In the genomic region with DNA sequence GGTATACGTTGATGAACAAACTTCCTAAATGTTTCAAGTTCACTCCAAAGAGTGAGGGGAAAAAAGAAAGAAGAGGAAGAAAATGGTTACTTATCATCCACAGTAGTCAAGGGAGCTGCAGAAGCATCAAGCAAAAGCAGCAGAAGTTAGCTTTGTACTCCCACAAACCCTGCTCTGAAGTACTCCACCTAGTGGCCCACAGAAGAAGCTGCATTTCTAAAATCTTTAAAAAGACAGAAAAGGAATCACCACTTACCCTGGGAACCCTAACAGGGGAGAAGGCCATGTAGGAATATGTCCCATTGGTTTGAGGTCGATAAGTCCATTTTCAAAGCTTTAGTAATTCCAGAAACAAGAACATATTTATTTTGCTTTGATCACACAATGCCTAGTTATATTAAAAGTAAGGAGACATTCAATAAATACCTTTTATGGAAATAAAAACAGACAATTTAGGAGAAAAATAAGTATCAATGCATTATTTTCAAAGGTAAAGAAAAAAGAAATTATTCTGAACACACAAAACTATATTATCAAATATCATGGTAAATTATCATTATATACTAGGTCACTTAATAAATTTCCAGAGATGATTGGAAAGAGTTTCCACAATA, we compare ENCODE assay signal across 8 cellular contexts.
DNase-seq lines count a peak whose midpoint lies in the region; ATAC-seq, FAIRE-seq and TF ChIP-seq lines count a peak whose summit lies in the region.
"Not testable (repeated sequence)": the region's sequence is repeated elsewhere in the genome, so short reads cannot be mapped to it uniquely, and the experiment has no call there.

No MANE protein-coding gene starts in this region.

- H3K79me2 ChIP-seq in PC-9 (ENCODE audit: low read depth); HepG2 (ENCODE audit: insufficient read depth, low read length): not testable (repeated sequence)

- H3K4me3 ChIP-seq in AG04449 (ENCODE audit: low read depth, low read length); GM06990 (replicated peaks; ENCODE audit: low read depth, low read length); LNCaP clone FGC (ENCODE audit: low read depth, low read length); PC-9; ascending aorta; epithelial cell of proximal tubule (ENCODE audit: low read depth, low read length); HepG2 (replicated peaks in 1 of 3; ENCODE audit: insufficient read depth in 1 of 3, low read depth in 2 of 3, low read length in 3 of 3): not testable (repeated sequence)

- H3K27ac ChIP-seq in PC-9; ascending aorta; HepG2 (ENCODE audit: extremely low read length, insufficient read depth, low read length): not testable (repeated sequence)

- not testable (repeated sequence) for DNase-seq in AG04449 (ENCODE audit: low read depth, low spot score); GM06990 (ENCODE audit: extremely low read depth, insufficient read length); LNCaP clone FGC (ENCODE audit: low read depth); PC-9; ascending aorta (ENCODE audit: low spot score in 2 of 2); epithelial cell of proximal tubule (ENCODE audit: low read depth); HepG2 (ENCODE audit: low spot score)
- peak; percentile 8 for DNase-seq in stimulated activated CD4-positive, alpha-beta T cell treated with anti-CD3 and anti-CD28 coated beads, Interleukin-4, amount 100 ng/mL, for 24 hours

- TF ChIP-seq EP300 in HepG2 (IDR thresholded peaks at IDR 0.05; ENCODE audit: low read depth in 2 of 2, low read length in 2 of 2); HepG2 (CRISPR knock-in tag; IDR thresholded peaks at IDR 0.05; ENCODE audit: borderline replicate concordance): not testable (repeated sequence)

- not testable (repeated sequence) for H3K9me2 ChIP-seq in PC-9 (ENCODE audit: insufficient read depth)

- H3K9ac ChIP-seq in HepG2 (ENCODE audit: insufficient read depth, low read depth, low read length): not testable (repeated sequence)

- CTCF ChIA-PET in AG04449 (lab: Yijun Ruan, JAX); PC-9 (lab: Charles Lee): not testable (repeated sequence)
- CTCF ChIA-PET in HepG2 (lab: Yijun Ruan, JAX; ENCODE audit: low intra/inter-chr PET ratio, low total read pairs): interaction anchor here (0.8 kb wide), 1 partner anchor 71 kb away, joined by 3 read pairs; no protein-coding TSS in a partner anchor

- not testable (repeated sequence) for H3K4me1 ChIP-seq in PC-9 (replicated peaks; ENCODE audit: insufficient read depth); ascending aorta; HepG2 (ENCODE audit: insufficient read depth, low read length)

- H3K36me3 ChIP-seq in GM06990 (ENCODE audit: control insufficient read depth, insufficient read depth, low read length); PC-9 (ENCODE audit: low read depth); ascending aorta; HepG2 (replicated peaks in 1 of 2; ENCODE audit: control insufficient read depth in 1 of 2, insufficient read depth in 2 of 2, low read length in 2 of 2): not testable (repeated sequence)

- intact Hi-C loops in PC-9 (cut with micrococcal nuclease; ENCODE audit: unreplicated experiment): not testable (repeated sequence)
- intact Hi-C loops in ascending aorta (cut with DNase I): loop anchor here (10.0 kb wide), 1 partner anchor 72 kb away; no protein-coding TSS in a partner anchor
- intact Hi-C loops in HepG2 (cut with micrococcal nuclease; ENCODE audit: unreplicated experiment): loop anchor here (5.0 to 10.0 kb wide), 2 partner anchors 958 to 1030 kb away; no protein-coding TSS in a partner anchor

- TF ChIP-seq RAD21 in HepG2 (CRISPR knock-in tag; IDR thresholded peaks at IDR 0.05): not testable (repeated sequence)

- TF ChIP-seq POLR2A in HepG2 (IDR thresholded peaks at IDR 0.05; ENCODE audit: insufficient read depth in 1 of 2, low read depth in 2 of 2, low read length in 2 of 2): not testable (repeated sequence)

- H3K4me2 ChIP-seq in PC-9; HepG2 (ENCODE audit: low read depth, low read length): not testable (repeated sequence)

- H3K9me3 ChIP-seq in PC-9 (ENCODE audit: insufficient read depth, low read depth); ascending aorta; HepG2 (ENCODE audit: low read length): not testable (repeated sequence)

- BruUV-seq in PC-9 (replicated peaks; lab: Mats Ljungman, UMichigan); HepG2 (replicated peaks; lab: Mats Ljungman, UMichigan): not testable (repeated sequence)

- not testable (repeated sequence) for ATAC-seq in HepG2

- not testable (repeated sequence) for H3K27me3 ChIP-seq in GM06990 (replicated peaks; ENCODE audit: control insufficient read depth, insufficient read depth, low read length); PC-9 (ENCODE audit: insufficient read depth, low read depth); ascending aorta; HepG2 (ENCODE audit: control insufficient read depth in 1 of 2, insufficient read depth in 2 of 2, low read length in 2 of 2)

- not testable (repeated sequence) for FAIRE-seq in HepG2 (lab: Jason Lieb, UNC)

- POLR2A ChIA-PET in AG04449 (lab: Yijun Ruan, JAX); PC-9 (lab: Charles Lee; ENCODE audit: unreplicated experiment): not testable (repeated sequence)
- POLR2A ChIA-PET in HepG2 (lab: Yijun Ruan, JAX): interaction anchor here (0.9 kb wide), 1 partner anchor 20 kb away, joined by 5 read pairs; no protein-coding TSS in a partner anchor

- in situ Hi-C loops in HepG2 (cut with HindIII; ENCODE audit: extremely low pct_ligation_motif_present, low pct_unique_long_range_greater_than_20kb): not testable (repeated sequence)

- H4K20me1 ChIP-seq in PC-9 (ENCODE audit: insufficient read depth); HepG2 (ENCODE audit: insufficient read depth, low read length): not testable (repeated sequence)

- not testable (repeated sequence) for H2AFZ ChIP-seq in PC-9; HepG2 (ENCODE audit: low read length)

- H3F3A ChIP-seq in PC-9 (ENCODE audit: insufficient read depth, low read depth): not testable (repeated sequence)

- WGBS in HepG2 (ENCODE audit: low lambda C conversion rate): 2% methylated on average over 2 of the region's 2 CpGs

- TF ChIP-seq CTCF in AG04449 (IDR thresholded peaks at IDR 0.05; ENCODE audit: insufficient read depth, low read length, missing control alignments): peak; percentile 20
- TF ChIP-seq CTCF in GM06990 (IDR thresholded peaks at IDR 0.05; ENCODE audit: insufficient read depth, low read length, poor library complexity, severe bottlenecking): peak; percentile 42
- peak; percentile 51 for TF ChIP-seq CTCF in LNCaP clone FGC (IDR thresholded peaks at IDR 0.05; ENCODE audit: control insufficient read depth, extremely low read depth, insufficient read depth)
- peak; percentile 84 for TF ChIP-seq CTCF in PC-9 (conservative IDR thresholded peaks at IDR 0.05)
- TF ChIP-seq CTCF in ascending aorta (IDR thresholded peaks at IDR 0.05): peak in 2 of 3 experiments; percentile 63 to 67
- peak; percentile 58 for TF ChIP-seq CTCF in epithelial cell of proximal tubule (conservative IDR thresholded peaks at IDR 0.05; ENCODE audit: low read depth, low read length)
- peak; percentile 65 for TF ChIP-seq CTCF in HepG2 (CRISPR knock-in tag; IDR thresholded peaks at IDR 0.05)

TF ChIP-seq in HepG2, 621 proteins besides CTCF, POLR2A, EP300 and RAD21:
- peak; percentile 48 for TF ChIP-seq STAG1 (CRISPR knock-in tag; IDR thresholded peaks at IDR 0.05)
- TF ChIP-seq SMC3 (IDR thresholded peaks at IDR 0.05; ENCODE audit: low read length): peak; percentile 5; the same call in 1 of the 2 replicates

Comparison
In these comparisons a context has a peak if more than half of its experiments do, and no peak if none do; other contexts are left out.
1. CTCF ChIP-seq: peak in every context shown above with its lines; median percentile 84 in PC-9; 65 in ascending aorta; 65 in HepG2; 58 in epithelial cell of proximal tubule; 51 in LNCaP clone FGC; 42 in GM06990; 20 in AG04449.